27 cellular contexts compared by ENCODE assay signal in the genomic region with DNA sequence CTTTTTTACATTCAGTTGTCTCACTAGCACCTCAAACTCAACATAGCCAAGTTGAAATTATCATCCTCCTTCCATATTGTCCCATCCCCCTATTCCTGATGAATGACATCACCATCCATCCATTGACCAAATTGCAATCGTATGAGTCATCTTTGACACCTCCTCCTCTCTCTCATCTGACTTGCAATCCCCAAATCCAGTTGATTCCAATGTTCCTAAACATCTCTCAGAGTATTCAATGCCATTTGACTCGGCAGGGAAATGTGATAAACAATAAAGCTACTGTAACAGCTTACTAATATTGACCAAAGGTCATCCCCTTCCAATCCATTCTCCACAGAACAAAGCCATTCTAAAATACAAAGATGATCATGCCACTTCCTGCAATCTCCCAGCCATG.
DNase-seq lines count a peak whose midpoint lies in the region; ATAC-seq, FAIRE-seq and TF ChIP-seq lines count a peak whose summit lies in the region.
"Had no signal": no experiment of that assay in that cellular context is flagged by ENCODE, and none has a peak within 500 bp of the region (broad histone marks: within the 10 kb centered on the region; RNA-seq: fewer than 3 reads in every experiment).

No MANE protein-coding gene starts in this region.

- H3K27ac ChIP-seq in GM12878 (ENCODE audit: control insufficient read depth, insufficient read depth): no peak overlapping the region
- H3K27ac ChIP-seq: heart right ventricle, ovary, suprapubic skin, upper lobe of right lung had no signal

- no peaks in the 10 kb centered on the region for H4K20me1 ChIP-seq in GM12878 (ENCODE audit: control insufficient read depth, insufficient read depth)

- no peak for TF ChIP-seq EP300 in GM12878 (IDR thresholded peaks at IDR 0.05; ENCODE audit: borderline replicate concordance in 1 of 2, control insufficient read depth in 1 of 2, low read depth in 2 of 2, low read length in 2 of 2)

- SMC1A ChIA-PET in GM12878 (lab: Charles Lee; ENCODE audit: uncharacterized antibody, unreplicated experiment): interaction anchor here (0.8 to 4.6 kb wide), 5 partner anchors 8 to 36 kb away, joined by 3 to 46 read pairs (median 4); no protein-coding TSS in a partner anchor

- no peak for TF ChIP-seq POLR2A in GM12878 (IDR thresholded peaks at IDR 0.05; ENCODE audit: low read depth, low read length)

- H3K27me3 Mint-ChIP-seq in osteocyte (ENCODE audit: unreplicated experiment): no peaks in the 10 kb centered on the region
- H3K27me3 Mint-ChIP-seq: central memory CD8-positive, alpha-beta T cell had no signal

- in situ Hi-C loops in GM12878 (cut with MboI): no loop called here

- POLR2A ChIA-PET in GM12878 (lab: Charles Lee): interaction anchor here (1.3 kb wide), 1 partner anchor 8 kb away, joined by 5 read pairs; no protein-coding TSS in a partner anchor

- H3K4me2 ChIP-seq in GM12878 (ENCODE audit: control insufficient read depth, insufficient read depth): no peak overlapping the region

- H3K4me3 Mint-ChIP-seq in osteocyte (ENCODE audit: unreplicated experiment): no peak overlapping the region
- H3K4me3 Mint-ChIP-seq: central memory CD8-positive, alpha-beta T cell; H9; nephron had no signal

- no peak overlapping the region for H2AFZ ChIP-seq in GM12878 (ENCODE audit: control insufficient read depth, low read depth, low read length)

- no TSS peak for BruUV-seq in GM12878 (replicated peaks; lab: Mats Ljungman, UMichigan)

- no peak for TF ChIP-seq RAD21 in GM12878 (IDR thresholded peaks at IDR 0.05; ENCODE audit: insufficient read depth, low read depth, low read length)

- DNase-seq in EH (ENCODE audit: low read depth) (peak; percentile 9), M059J (ENCODE audit: low read depth) (peak; percentile 13), GM12878 (ENCODE audit: low read depth, low spot score) (no peak), kidney tubule cell (ENCODE audit: low spot score) (peak; percentile 71), hepatic stellate cell (ENCODE audit: low spot score) (no peak), osteocyte (ENCODE audit: extremely low spot score, unreplicated experiment) (no peak), DMS 273 (lab: John Stamatoyannopoulos, UW; ENCODE audit: unreplicated experiment) (no peak)
- DNase-seq: activated CD4-positive, CD25-positive, alpha-beta regulatory T cell; activated gamma-delta T cell treated with Interleukin-2 at 50 U/mL for 16 hours; activated T-cell treated with anti-CD3 and anti-CD28 coated beads, Interleukin-2, amount 50 U/mL, for 48 hours; C1 segment of cervical spinal cord; DMS79 treated with DMSO at 0.1 percent for 48 hours; H9; heart right ventricle; left cardiac atrium; mucosa of descending colon; NCI-H146; NCI-H446; ovary; small intestine; stimulated activated naive CD4-positive, alpha-beta T cell; upper lobe of right lung had no signal

- RAD21 ChIA-PET in GM12878 (lab: Charles Lee; ENCODE audit: unreplicated experiment): interaction anchor here (1.0 to 4.6 kb wide), 2 partner anchors 8 to 11 kb away, joined by 3 to 40 read pairs; no protein-coding TSS in a partner anchor

- H3K9me3 ChIP-seq in GM12878 (replicated peaks; ENCODE audit: control insufficient read depth, insufficient read depth, low read length): no peaks in the 10 kb centered on the region; the same call in 2 of the 3 replicates
- H3K9me3 ChIP-seq: ovary, suprapubic skin, upper lobe of right lung had no signal

- ATAC-seq in GM12878 (no peak), HG02678 (IDR thresholded peaks at IDR 0.05; ENCODE audit: unreplicated experiment) (no peak)
- ATAC-seq: heart right ventricle, left cardiac atrium, mucosa of descending colon, upper lobe of right lung had no signal

- H3K27ac Mint-ChIP-seq in osteocyte (ENCODE audit: unreplicated experiment): no peak overlapping the region
- H3K27ac Mint-ChIP-seq: H9, nephron had no signal

- FAIRE-seq in GM12878 (lab: Jason Lieb, UNC): no peak
- FAIRE-seq: frontal cortex, small intestine had no signal

- WGBS in GM12878 (ENCODE audit: insufficient coverage, insufficient replicate concordance, low lambda C conversion rate, missing lambda C conversion rate): 0% methylated on average over 2 of the region's 2 CpGs

- H3K4me1 ChIP-seq in GM12878 (ENCODE audit: control insufficient read depth, insufficient read depth, low read length): peaks cover 16% of the 10 kb centered on the region
- H3K4me1 ChIP-seq: heart right ventricle, suprapubic skin, upper lobe of right lung had no signal

- H3K36me3 Mint-ChIP-seq in osteocyte (ENCODE audit: unreplicated experiment): no peaks in the 10 kb centered on the region

- H3K36me3 ChIP-seq in GM12878 (ENCODE audit: control insufficient read depth in 2 of 2, insufficient read depth in 2 of 2, low read length in 1 of 2): no peaks in the 10 kb centered on the region
- H3K36me3 ChIP-seq: heart right ventricle, ovary, suprapubic skin, upper lobe of right lung had no signal

- H3K9ac ChIP-seq in GM12878 (ENCODE audit: control insufficient read depth, insufficient read depth, low read length): no peak overlapping the region

- intact Hi-C loops in GM12878 (cut with micrococcal nuclease; ENCODE audit: unreplicated experiment): loop anchor here (10.0 kb wide), 1 partner anchor 1252 kb away; the partner anchor contains the start of gene GPR15LG

- no peak for TF ChIP-seq CTCF in GM12878 (IDR thresholded peaks at IDR 0.05 in 2 of 3, conservative IDR thresholded peaks at IDR 0.05 in 1 of 3; ENCODE audit: control insufficient read depth in 2 of 3, extremely low read depth in 1 of 3, insufficient read depth in 1 of 3, low read depth in 3 of 3, low read length in 3 of 3)
- no peak for TF ChIP-seq CTCF in osteocyte (IDR thresholded peaks at IDR 0.05)

- no peaks in the 10 kb centered on the region for H3K4me1 Mint-ChIP-seq in osteocyte (ENCODE audit: unreplicated experiment)
- H3K4me1 Mint-ChIP-seq: central memory CD8-positive, alpha-beta T cell; nephron had no signal

- H3K79me2 ChIP-seq in GM12878 (ENCODE audit: control insufficient read depth, insufficient read depth, low read length): no peaks in the 10 kb centered on the region

- CTCF ChIA-PET in GM12878 (lab: Yijun Ruan, JAX): interaction anchor here (0.8 to 4.6 kb wide), 4 partner anchors 8 to 1233 kb away, joined by 3 to 22 read pairs (median 4); no protein-coding TSS in a partner anchor

- H3K27me3 ChIP-seq in GM12878 (replicated peaks in 1 of 2; ENCODE audit: control insufficient read depth in 2 of 2, insufficient read depth in 2 of 2, low read length in 1 of 2): no peaks in the 10 kb centered on the region
- H3K27me3 ChIP-seq: heart right ventricle, ovary, suprapubic skin, upper lobe of right lung had no signal

- no peak overlapping the region for H3K4me3 ChIP-seq in GM12878
- H3K4me3 ChIP-seq: heart right ventricle, mucosa of descending colon, ovary, suprapubic skin, upper lobe of right lung had no signal

- no peaks in the 10 kb centered on the region for H3K9me3 Mint-ChIP-seq in osteocyte (ENCODE audit: unreplicated experiment)

TF ChIP-seq in GM12878, 131 proteins besides CTCF, POLR2A, EP300 and RAD21:
- TF ChIP-seq MAX (IDR thresholded peaks at IDR 0.05; ENCODE audit: low read depth, low read length) (no peak), ATF7 (IDR thresholded peaks at IDR 0.05; ENCODE audit: low read depth) (peak; percentile 37; the same call in 1 of the 2 replicates)

Comparison
In these comparisons a context has a peak if more than half of its experiments do, and no peak if none do; other contexts are left out.
1. DNase-seq: peak in EH (single experiment), M059J (single experiment) and kidney tubule cell (single experiment); none in GM12878 (single experiment), hepatic stellate cell (single experiment), osteocyte (single experiment) and DMS 273 (single experiment).